Comparison of ENCODE assay signal across 1 cellular context in the genomic region with DNA sequence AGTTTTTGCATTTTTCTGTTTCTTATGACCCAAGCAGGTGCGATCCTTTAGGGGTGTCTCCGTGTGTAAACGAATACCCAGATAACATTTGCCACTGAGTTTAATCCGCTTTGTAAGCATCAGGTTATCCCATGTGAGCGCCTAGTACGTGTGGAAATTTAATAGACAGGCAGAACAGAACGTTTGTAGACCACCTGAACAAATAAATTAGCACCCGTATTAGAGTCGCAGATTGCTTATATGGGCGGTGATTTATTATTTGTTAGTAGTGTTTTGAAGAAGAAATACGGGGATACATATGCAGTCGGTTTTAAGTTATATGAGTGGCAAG.
TF ChIP-seq lines count a peak whose summit lies in the region.

No MANE protein-coding gene starts in this region.

TF ChIP-seq in K562, 482 proteins besides CTCF, POLR2A, EP300 and RAD21:
- TF ChIP-seq ZNF146 (CRISPR knock-in tag; IDR thresholded peaks at IDR 0.05; ENCODE audit: unreplicated experiment) (no peak), SPI1 (IDR thresholded peaks at IDR 0.05; ENCODE audit: borderline replicate concordance, low read depth, low read length) (no peak), SMARCE1 (IDR thresholded peaks at IDR 0.05) (no peak), EWSR1 (IDR thresholded peaks at IDR 0.05; ENCODE audit: borderline replicate concordance, low read depth, partially characterized antibody) (no peak), DDX20 (tag; IDR thresholded peaks at IDR 0.05; ENCODE audit: low read depth) (no peak), NONO (IDR thresholded peaks at IDR 0.05; ENCODE audit: low read depth in 2 of 2, low read length in 1 of 2) (no peak), TBL1XR1 (IDR thresholded peaks at IDR 0.05; ENCODE audit: low read length in 2 of 2) (no peak), MAFF (IDR thresholded peaks at IDR 0.05; ENCODE audit: low read length) (no peak), KLF10 (CRISPR knock-in tag; IDR thresholded peaks at IDR 0.05) (no peak), CBFA2T2 (conservative IDR thresholded peaks at IDR 0.05) (no peak), NR4A1 (CRISPR knock-in tag; IDR thresholded peaks at IDR 0.05) (no peak), NR4A1 (tag; IDR thresholded peaks at IDR 0.05) (no peak), FOXJ3 (CRISPR knock-in tag; IDR thresholded peaks at IDR 0.05) (no peak), NEUROD1 (IDR thresholded peaks at IDR 0.05; ENCODE audit: borderline replicate concordance, low read depth, low read length, partially characterized antibody) (no peak), SREBF2 (CRISPR knock-in tag; IDR thresholded peaks at IDR 0.05) (no peak), HCFC1 (IDR thresholded peaks at IDR 0.05; ENCODE audit: low read depth, low read length) (no peak), POLR2B (IDR thresholded peaks at IDR 0.05; ENCODE audit: low read depth, partially characterized antibody) (peak; percentile 2), POLR2H (tag; IDR thresholded peaks at IDR 0.05; ENCODE audit: low read depth) (0 out of 2 replicates have a peak, but pooled peaks have one; percentile 51), ETS2 (tag; IDR thresholded peaks at IDR 0.05; ENCODE audit: borderline replicate concordance, poor library complexity, severe bottlenecking) (no peak), SMARCA4 (IDR thresholded peaks at IDR 0.05) (0 out of 2 replicates have a peak, but pooled peaks have one; percentile 18), ZNF695 (CRISPR knock-in tag; IDR thresholded peaks at IDR 0.05) (no peak), ARID1B (IDR thresholded peaks at IDR 0.05) (no peak), HOXB6 (CRISPR knock-in tag; IDR thresholded peaks at IDR 0.05; ENCODE audit: borderline replicate concordance) (no peak), ZKSCAN8 (CRISPR knock-in tag; IDR thresholded peaks at IDR 0.05) (no peak), SMARCC2 (IDR thresholded peaks at IDR 0.05; ENCODE audit: low read depth) (no peak)
- TF ChIP-seq, protein P1, sequence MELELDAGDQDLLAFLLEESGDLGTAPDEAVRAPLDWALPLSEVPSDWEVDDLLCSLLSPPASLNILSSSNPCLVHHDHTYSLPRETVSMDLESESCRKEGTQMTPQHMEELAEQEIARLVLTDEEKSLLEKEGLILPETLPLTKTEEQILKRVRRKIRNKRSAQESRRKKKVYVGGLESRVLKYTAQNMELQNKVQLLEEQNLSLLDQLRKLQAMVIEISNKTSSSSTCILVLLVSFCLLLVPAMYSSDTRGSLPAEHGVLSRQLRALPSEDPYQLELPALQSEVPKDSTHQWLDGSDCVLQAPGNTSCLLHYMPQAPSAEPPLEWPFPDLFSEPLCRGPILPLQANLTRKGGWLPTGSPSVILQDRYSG (tag; conservative IDR thresholded peaks at IDR 0.05; ENCODE audit: low read depth) = no peak
- TF ChIP-seq, protein P2, sequence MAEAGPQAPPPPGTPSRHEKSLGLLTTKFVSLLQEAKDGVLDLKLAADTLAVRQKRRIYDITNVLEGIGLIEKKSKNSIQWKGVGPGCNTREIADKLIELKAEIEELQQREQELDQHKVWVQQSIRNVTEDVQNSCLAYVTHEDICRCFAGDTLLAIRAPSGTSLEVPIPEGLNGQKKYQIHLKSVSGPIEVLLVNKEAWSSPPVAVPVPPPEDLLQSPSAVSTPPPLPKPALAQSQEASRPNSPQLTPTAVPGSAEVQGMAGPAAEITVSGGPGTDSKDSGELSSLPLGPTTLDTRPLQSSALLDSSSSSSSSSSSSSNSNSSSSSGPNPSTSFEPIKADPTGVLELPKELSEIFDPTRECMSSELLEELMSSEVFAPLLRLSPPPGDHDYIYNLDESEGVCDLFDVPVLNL (CRISPR knock-in tag; IDR thresholded peaks at IDR 0.05; ENCODE audit: low read depth) = no peak
- TF ChIP-seq, protein P3, sequence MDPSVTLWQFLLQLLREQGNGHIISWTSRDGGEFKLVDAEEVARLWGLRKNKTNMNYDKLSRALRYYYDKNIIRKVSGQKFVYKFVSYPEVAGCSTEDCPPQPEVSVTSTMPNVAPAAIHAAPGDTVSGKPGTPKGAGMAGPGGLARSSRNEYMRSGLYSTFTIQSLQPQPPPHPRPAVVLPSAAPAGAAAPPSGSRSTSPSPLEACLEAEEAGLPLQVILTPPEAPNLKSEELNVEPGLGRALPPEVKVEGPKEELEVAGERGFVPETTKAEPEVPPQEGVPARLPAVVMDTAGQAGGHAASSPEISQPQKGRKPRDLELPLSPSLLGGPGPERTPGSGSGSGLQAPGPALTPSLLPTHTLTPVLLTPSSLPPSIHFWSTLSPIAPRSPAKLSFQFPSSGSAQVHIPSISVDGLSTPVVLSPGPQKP (CRISPR knock-in tag; IDR thresholded peaks at IDR 0.05) = no peak
- TF ChIP-seq, protein P4, sequence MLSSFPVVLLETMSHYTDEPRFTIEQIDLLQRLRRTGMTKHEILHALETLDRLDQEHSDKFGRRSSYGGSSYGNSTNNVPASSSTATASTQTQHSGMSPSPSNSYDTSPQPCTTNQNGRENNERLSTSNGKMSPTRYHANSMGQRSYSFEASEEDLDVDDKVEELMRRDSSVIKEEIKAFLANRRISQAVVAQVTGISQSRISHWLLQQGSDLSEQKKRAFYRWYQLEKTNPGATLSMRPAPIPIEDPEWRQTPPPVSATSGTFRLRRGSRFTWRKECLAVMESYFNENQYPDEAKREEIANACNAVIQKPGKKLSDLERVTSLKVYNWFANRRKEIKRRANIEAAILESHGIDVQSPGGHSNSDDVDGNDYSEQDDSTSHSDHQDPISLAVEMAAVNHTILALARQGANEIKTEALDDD (IDR thresholded peaks at IDR 0.05) = peak; percentile 12; the same call in 1 of the 2 replicates
